In genomic region chr10:111739160-111739712, GRCh38 we compare ENCODE assay signal across 23 cellular contexts.
DNase-seq lines count a peak whose midpoint lies in the region; ATAC-seq and TF ChIP-seq lines count a peak whose summit lies in the region.
"Had no signal": no experiment of that assay in that cellular context is flagged by ENCODE, and none has a peak within 500 bp of the region (broad histone marks: within the 10 kb centered on the region; RNA-seq: fewer than 3 reads in every experiment).

No MANE protein-coding gene starts in this region.

- H3K4me2 ChIP-seq in HCT116 (ENCODE audit: low read length), result no peak overlapping the region

- H3K27me3 ChIP-seq in HCT116 (ENCODE audit: insufficient read depth, low read length) (peaks cover 9% of the 10 kb centered on the region; the same call in 1 of the 2 replicates), endodermal cell (ENCODE audit: control insufficient read depth, insufficient read depth, low read length, poor library complexity, severe bottlenecking) (peaks cover 58% of the 10 kb centered on the region)

- no TSS peak for BruUV-seq in HCT116 (replicated peaks; lab: Mats Ljungman, UMichigan)

- H3K9me3 Mint-ChIP-seq in endodermal cell, result peaks cover 2% of the 10 kb centered on the region
- H3K9me3 Mint-ChIP-seq: IgD-negative memory B cell had no signal

- WGBS in endodermal cell (ENCODE audit: insufficient coverage in 1 of 2, insufficient read length in 1 of 2), 2 experiments, result 56 to 57% methylated on average over 1 to 5 of the region's 5 CpGs

- no peaks in the 10 kb centered on the region for H3K79me2 ChIP-seq in HCT116 (ENCODE audit: insufficient read depth, low read length)

- TF ChIP-seq RAD21 in HCT116 (IDR thresholded peaks at IDR 0.05; ENCODE audit: low read depth) (no peak), Ishikawa (IDR thresholded peaks at IDR 0.05; ENCODE audit: low read depth) (no peak)

- RAD21 ChIA-PET in HCT116 (lab: Charles Lee; ENCODE audit: low non-redundant PET in 1 of 2, low total read pairs in 2 of 2, uncharacterized antibody in 2 of 2, unreplicated experiment in 2 of 2), result no interaction called here

- no peaks in the 10 kb centered on the region for H3K9me3 ChIP-seq in HCT116 (ENCODE audit: control insufficient read depth in 1 of 2, insufficient read depth in 1 of 2, low read depth in 1 of 2, low read length in 2 of 2)
- H3K9me3 ChIP-seq in endodermal cell (ENCODE audit: control insufficient read depth, low read length), result peaks cover 12% of the 10 kb centered on the region
- H3K9me3 ChIP-seq: Caco-2, HAP-1 had no signal

- H3K27ac ChIP-seq in HCT116 (ENCODE audit: low read depth, low read length), result no peak overlapping the region
- H3K27ac ChIP-seq in endodermal cell (ENCODE audit: low read depth, low read length), result no peak overlapping the region
- H3K27ac ChIP-seq: GM23248, HL-60 had no signal

- H3K36me3 ChIP-seq in HCT116 (ENCODE audit: control insufficient read depth in 1 of 2, insufficient read depth in 2 of 2, low read length in 2 of 2) (no peaks in the 10 kb centered on the region), endodermal cell (ENCODE audit: control insufficient read depth, insufficient read depth, low read length) (no peaks in the 10 kb centered on the region)
- H3K36me3 ChIP-seq: HAP-1 had no signal

- TF ChIP-seq EP300 in Ishikawa (IDR thresholded peaks at IDR 0.05; ENCODE audit: borderline replicate concordance), result no peak

- H3K4me3 ChIP-seq in HCT116 (replicated peaks in 1 of 2; ENCODE audit: low read depth in 1 of 2, low read length in 2 of 2) (no peak overlapping the region), endodermal cell (ENCODE audit: low read length) (no peak overlapping the region)
- H3K4me3 ChIP-seq: GM23248, HAP-1 had no signal

- H3K9ac ChIP-seq in HCT116 (ENCODE audit: low read length) (no peak overlapping the region), endodermal cell (ENCODE audit: extremely low read depth, low read length, poor library complexity, severe bottlenecking) (no peak overlapping the region)
- H3K9ac ChIP-seq: GM23248 had no signal

- H3K27ac Mint-ChIP-seq in endodermal cell, result no peak overlapping the region
- H3K27ac Mint-ChIP-seq: CD4-positive, alpha-beta memory T cell; IgD-negative memory B cell had no signal

- H3K4me1 ChIP-seq in HCT116 (ENCODE audit: control insufficient read depth in 1 of 2, insufficient read depth in 2 of 2, low read length in 2 of 2) (no peaks in the 10 kb centered on the region), endodermal cell (ENCODE audit: control insufficient read depth, insufficient read depth, low read length) (no peaks in the 10 kb centered on the region)
- H3K4me1 ChIP-seq: Caco-2, HAP-1 had no signal

- POLR2A ChIA-PET in HCT116 (lab: Charles Lee), result no interaction called here

- H4K20me1 ChIP-seq in HCT116 (ENCODE audit: insufficient read depth), result no peaks in the 10 kb centered on the region

- no peak for ATAC-seq in HCT116
- ATAC-seq in HG02763 (IDR thresholded peaks at IDR 0.05; ENCODE audit: unreplicated experiment), result no peak
- no peak for ATAC-seq in HG03378 (IDR thresholded peaks at IDR 0.05; ENCODE audit: unreplicated experiment)
- no peak for ATAC-seq in GM21723 (IDR thresholded peaks at IDR 0.05; ENCODE audit: unreplicated experiment)
- ATAC-seq: SK-N-SH treated with all-trans-retinoic acid at 6 μM for 48 hours had no signal

- no peak for TF ChIP-seq CTCF in HCT116 (IDR thresholded peaks at IDR 0.05 in 2 of 3, conservative IDR thresholded peaks at IDR 0.05 in 1 of 3; ENCODE audit: borderline replicate concordance in 1 of 3, insufficient read depth in 1 of 3, low read depth in 2 of 3, low read length in 2 of 3)
- TF ChIP-seq CTCF in endodermal cell (conservative IDR thresholded peaks at IDR 0.05), result no peak

- CTCF ChIA-PET in HCT116 (lab: Charles Lee), result interaction anchor here (1.1 kb wide), 1 partner anchor 10 kb away, joined by 3 read pairs; no protein-coding TSS in a partner anchor

- H3K27me3 Mint-ChIP-seq in endodermal cell (ENCODE audit: insufficient read depth), result peaks cover 39% of the 10 kb centered on the region
- H3K27me3 Mint-ChIP-seq: IgD-negative memory B cell had no signal

- DNase-seq in HCT116 (ENCODE audit: low read depth, low spot score) (no peak), endodermal cell (peak; percentile 63), myocyte (ENCODE audit: low read depth) (peak; percentile 21)
- DNase-seq: C1 segment of cervical spinal cord; Caco-2; CD4-positive, alpha-beta memory T cell; DMS 273 treated with DMSO at 0.1 percent for 48 hours; GM23248; NCI-H1048; NCI-H1694; NCI-H2029 treated with DMSO at 0.1 percent for 48 hours; NCI-H2171; NCI-H226; NCI-H510A; NCI-H69 had no signal

- intact Hi-C loops in HCT116 (cut with micrococcal nuclease), result no loop called here

- peaks cover 4% of the 10 kb centered on the region for H3K4me1 Mint-ChIP-seq in endodermal cell
- H3K4me1 Mint-ChIP-seq: CD4-positive, alpha-beta memory T cell; IgD-negative memory B cell had no signal

- H3K36me3 Mint-ChIP-seq in endodermal cell (ENCODE audit: low read depth), result no peaks in the 10 kb centered on the region
- H3K36me3 Mint-ChIP-seq: CD4-positive, alpha-beta memory T cell; IgD-negative memory B cell had no signal

- no peaks in the 10 kb centered on the region for H3K9me2 ChIP-seq in HCT116 (ENCODE audit: insufficient read depth)

- H2AFZ ChIP-seq in HCT116 (ENCODE audit: low read depth, low read length, poor library complexity, severe bottlenecking), result no peak overlapping the region
- H2AFZ ChIP-seq: GM23248 had no signal

- TF ChIP-seq POLR2A in HCT116 (IDR thresholded peaks at IDR 0.05; ENCODE audit: borderline replicate concordance, extremely low read depth, insufficient read depth, insufficient read length), result no peak

- H3K4me3 Mint-ChIP-seq in endodermal cell, result no peak overlapping the region
- H3K4me3 Mint-ChIP-seq: CD4-positive, alpha-beta memory T cell; IgD-negative memory B cell had no signal

TF ChIP-seq in HCT116, 20 proteins besides CTCF, POLR2A, EP300 and RAD21:
- TF ChIP-seq FOSL1 (IDR thresholded peaks at IDR 0.05; ENCODE audit: low read depth) (no peak), REST (IDR thresholded peaks at IDR 0.05; ENCODE audit: low read depth) (0 out of 2 replicates have a peak, but pooled peaks have one; percentile 11), ZNF274 (IDR thresholded peaks at IDR 0.05; ENCODE audit: low read depth, low read length) (no peak)

TF ChIP-seq in Ishikawa, 13 proteins besides CTCF, POLR2A, EP300 and RAD21:
- no peak for TF ChIP-seq TAF1 (IDR thresholded peaks at IDR 0.05; ENCODE audit: low read depth)
- TF ChIP-seq CEBPB (IDR thresholded peaks at IDR 0.05), result no peak
- peak; percentile 61; the same call in 1 of the 2 replicates for TF ChIP-seq REST (IDR thresholded peaks at IDR 0.05; ENCODE audit: low read depth)
- TF ChIP-seq TCF12 (IDR thresholded peaks at IDR 0.05; ENCODE audit: low read depth), result no peak
- no peak for TF ChIP-seq EGR1 (IDR thresholded peaks at IDR 0.05)
- TF ChIP-seq ZBTB7A (IDR thresholded peaks at IDR 0.05; ENCODE audit: low read depth), result no peak
